Comparison of ENCODE assay signal across 1 cellular context in genomic region chr4:1752284-1753041, GRCh38.
TF ChIP-seq lines count a peak whose summit lies in the region.

No MANE protein-coding gene starts in this region.

TF ChIP-seq in HepG2, 621 proteins besides CTCF, POLR2A, EP300 and RAD21 (continued from another document and continues in another):
- TF ChIP-seq TCF7L2 (IDR thresholded peaks at IDR 0.05; ENCODE audit: low read depth, low read length) (no peak), MTA3 (CRISPR knock-in tag; IDR thresholded peaks at IDR 0.05) (no peak), ZFYVE20 (CRISPR knock-in tag; IDR thresholded peaks at IDR 0.05; ENCODE audit: borderline replicate concordance, low read depth) (no peak), HDAC2 (CRISPR knock-in tag; IDR thresholded peaks at IDR 0.05) (peak; percentile 30; the same call in 1 of the 2 replicates), CBX1 (IDR thresholded peaks at IDR 0.05; ENCODE audit: low read depth) (no peak), ZNF235 (CRISPR knock-in tag; IDR thresholded peaks at IDR 0.05; ENCODE audit: borderline replicate concordance) (no peak), SIX4 (CRISPR knock-in tag; IDR thresholded peaks at IDR 0.05) (no peak), ELF1 (CRISPR knock-in tag; IDR thresholded peaks at IDR 0.05) (peak; percentile 14; the same call in 1 of the 2 replicates), ZNF816 (CRISPR knock-in tag; IDR thresholded peaks at IDR 0.05; ENCODE audit: borderline replicate concordance) (no peak), ZNF251 (CRISPR knock-in tag; IDR thresholded peaks at IDR 0.05) (no peak), MXD3 (CRISPR knock-in tag; IDR thresholded peaks at IDR 0.05) (peak; percentile 71), ZNF136 (CRISPR knock-in tag; IDR thresholded peaks at IDR 0.05; ENCODE audit: low read depth) (no peak), REXO4 (CRISPR knock-in tag; IDR thresholded peaks at IDR 0.05; ENCODE audit: borderline replicate concordance) (no peak), ZBTB7B (CRISPR knock-in tag; IDR thresholded peaks at IDR 0.05) (peak; percentile 77; the same call in 1 of the 2 replicates), ZNF646 (CRISPR knock-in tag; IDR thresholded peaks at IDR 0.05) (no peak), SSRP1 (CRISPR knock-in tag; IDR thresholded peaks at IDR 0.05) (no peak), ZNF180 (CRISPR knock-in tag; IDR thresholded peaks at IDR 0.05; ENCODE audit: borderline replicate concordance, low read depth) (no peak), ZSCAN31 (CRISPR knock-in tag; IDR thresholded peaks at IDR 0.05; ENCODE audit: low read depth) (0 out of 2 replicates have a peak, but pooled peaks have one; percentile 14), ZNF724P (CRISPR knock-in tag; IDR thresholded peaks at IDR 0.05; ENCODE audit: borderline replicate concordance) (0 out of 2 replicates have a peak, but pooled peaks have one; percentile 68)
- TF ChIP-seq, protein P1, sequence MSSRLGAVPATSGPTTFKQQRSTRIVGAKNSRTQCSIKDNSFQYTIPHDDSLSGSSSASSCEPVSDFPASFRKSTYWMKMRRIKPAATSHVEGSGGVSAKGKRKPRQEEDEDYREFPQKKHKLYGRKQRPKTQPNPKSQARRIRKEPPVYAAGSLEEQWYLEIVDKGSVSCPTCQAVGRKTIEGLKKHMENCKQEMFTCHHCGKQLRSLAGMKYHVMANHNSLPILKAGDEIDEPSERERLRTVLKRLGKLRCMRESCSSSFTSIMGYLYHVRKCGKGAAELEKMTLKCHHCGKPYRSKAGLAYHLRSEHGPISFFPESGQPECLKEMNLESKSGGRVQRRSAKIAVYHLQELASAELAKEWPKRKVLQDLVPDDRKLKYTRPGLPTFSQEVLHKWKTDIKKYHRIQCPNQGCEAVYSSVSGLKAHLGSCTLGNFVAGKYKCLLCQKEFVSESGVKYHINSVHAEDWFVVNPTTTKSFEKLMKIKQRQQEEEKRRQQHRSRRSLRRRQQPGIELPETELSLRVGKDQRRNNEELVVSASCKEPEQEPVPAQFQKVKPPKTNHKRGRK (CRISPR knock-in tag; IDR thresholded peaks at IDR 0.05), result no peak
- TF ChIP-seq, protein P2, sequence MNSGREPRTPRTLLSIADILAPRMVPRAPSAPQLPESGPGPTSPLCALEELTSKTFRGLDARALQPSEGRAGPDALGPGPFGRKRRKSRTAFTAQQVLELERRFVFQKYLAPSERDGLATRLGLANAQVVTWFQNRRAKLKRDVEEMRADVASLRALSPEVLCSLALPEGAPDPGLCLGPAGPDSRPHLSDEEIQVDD (CRISPR knock-in tag; IDR thresholded peaks at IDR 0.05; ENCODE audit: borderline replicate concordance), result no peak
- TF ChIP-seq, protein P3, sequence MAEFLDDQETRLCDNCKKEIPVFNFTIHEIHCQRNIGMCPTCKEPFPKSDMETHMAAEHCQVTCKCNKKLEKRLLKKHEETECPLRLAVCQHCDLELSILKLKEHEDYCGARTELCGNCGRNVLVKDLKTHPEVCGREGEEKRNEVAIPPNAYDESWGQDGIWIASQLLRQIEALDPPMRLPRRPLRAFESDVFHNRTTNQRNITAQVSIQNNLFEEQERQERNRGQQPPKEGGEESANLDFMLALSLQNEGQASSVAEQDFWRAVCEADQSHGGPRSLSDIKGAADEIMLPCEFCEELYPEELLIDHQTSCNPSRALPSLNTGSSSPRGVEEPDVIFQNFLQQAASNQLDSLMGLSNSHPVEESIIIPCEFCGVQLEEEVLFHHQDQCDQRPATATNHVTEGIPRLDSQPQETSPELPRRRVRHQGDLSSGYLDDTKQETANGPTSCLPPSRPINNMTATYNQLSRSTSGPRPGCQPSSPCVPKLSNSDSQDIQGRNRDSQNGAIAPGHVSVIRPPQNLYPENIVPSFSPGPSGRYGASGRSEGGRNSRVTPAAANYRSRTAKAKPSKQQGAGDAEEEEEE (CRISPR knock-in tag; IDR thresholded peaks at IDR 0.05; ENCODE audit: borderline replicate concordance), result no peak
- TF ChIP-seq, protein P4, sequence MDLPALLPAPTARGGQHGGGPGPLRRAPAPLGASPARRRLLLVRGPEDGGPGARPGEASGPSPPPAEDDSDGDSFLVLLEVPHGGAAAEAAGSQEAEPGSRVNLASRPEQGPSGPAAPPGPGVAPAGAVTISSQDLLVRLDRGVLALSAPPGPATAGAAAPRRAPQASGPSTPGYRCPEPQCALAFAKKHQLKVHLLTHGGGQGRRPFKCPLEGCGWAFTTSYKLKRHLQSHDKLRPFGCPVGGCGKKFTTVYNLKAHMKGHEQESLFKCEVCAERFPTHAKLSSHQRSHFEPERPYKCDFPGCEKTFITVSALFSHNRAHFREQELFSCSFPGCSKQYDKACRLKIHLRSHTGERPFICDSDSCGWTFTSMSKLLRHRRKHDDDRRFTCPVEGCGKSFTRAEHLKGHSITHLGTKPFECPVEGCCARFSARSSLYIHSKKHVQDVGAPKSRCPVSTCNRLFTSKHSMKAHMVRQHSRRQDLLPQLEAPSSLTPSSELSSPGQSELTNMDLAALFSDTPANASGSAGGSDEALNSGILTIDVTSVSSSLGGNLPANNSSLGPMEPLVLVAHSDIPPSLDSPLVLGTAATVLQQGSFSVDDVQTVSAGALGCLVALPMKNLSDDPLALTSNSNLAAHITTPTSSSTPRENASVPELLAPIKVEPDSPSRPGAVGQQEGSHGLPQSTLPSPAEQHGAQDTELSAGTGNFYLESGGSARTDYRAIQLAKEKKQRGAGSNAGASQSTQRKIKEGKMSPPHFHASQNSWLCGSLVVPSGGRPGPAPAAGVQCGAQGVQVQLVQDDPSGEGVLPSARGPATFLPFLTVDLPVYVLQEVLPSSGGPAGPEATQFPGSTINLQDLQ (CRISPR knock-in tag; IDR thresholded peaks at IDR 0.05), result no peak
- TF ChIP-seq, protein P5, sequence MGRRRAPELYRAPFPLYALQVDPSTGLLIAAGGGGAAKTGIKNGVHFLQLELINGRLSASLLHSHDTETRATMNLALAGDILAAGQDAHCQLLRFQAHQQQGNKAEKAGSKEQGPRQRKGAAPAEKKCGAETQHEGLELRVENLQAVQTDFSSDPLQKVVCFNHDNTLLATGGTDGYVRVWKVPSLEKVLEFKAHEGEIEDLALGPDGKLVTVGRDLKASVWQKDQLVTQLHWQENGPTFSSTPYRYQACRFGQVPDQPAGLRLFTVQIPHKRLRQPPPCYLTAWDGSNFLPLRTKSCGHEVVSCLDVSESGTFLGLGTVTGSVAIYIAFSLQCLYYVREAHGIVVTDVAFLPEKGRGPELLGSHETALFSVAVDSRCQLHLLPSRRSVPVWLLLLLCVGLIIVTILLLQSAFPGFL (CRISPR knock-in tag; IDR thresholded peaks at IDR 0.05), result no peak
- TF ChIP-seq, protein P6, sequence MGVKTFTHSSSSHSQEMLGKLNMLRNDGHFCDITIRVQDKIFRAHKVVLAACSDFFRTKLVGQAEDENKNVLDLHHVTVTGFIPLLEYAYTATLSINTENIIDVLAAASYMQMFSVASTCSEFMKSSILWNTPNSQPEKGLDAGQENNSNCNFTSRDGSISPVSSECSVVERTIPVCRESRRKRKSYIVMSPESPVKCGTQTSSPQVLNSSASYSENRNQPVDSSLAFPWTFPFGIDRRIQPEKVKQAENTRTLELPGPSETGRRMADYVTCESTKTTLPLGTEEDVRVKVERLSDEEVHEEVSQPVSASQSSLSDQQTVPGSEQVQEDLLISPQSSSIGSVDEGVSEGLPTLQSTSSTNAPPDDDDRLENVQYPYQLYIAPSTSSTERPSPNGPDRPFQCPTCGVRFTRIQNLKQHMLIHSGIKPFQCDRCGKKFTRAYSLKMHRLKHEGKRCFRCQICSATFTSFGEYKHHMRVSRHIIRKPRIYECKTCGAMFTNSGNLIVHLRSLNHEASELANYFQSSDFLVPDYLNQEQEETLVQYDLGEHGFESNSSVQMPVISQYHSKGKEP (CRISPR knock-in tag; IDR thresholded peaks at IDR 0.05), result no peak
- TF ChIP-seq, protein P7, sequence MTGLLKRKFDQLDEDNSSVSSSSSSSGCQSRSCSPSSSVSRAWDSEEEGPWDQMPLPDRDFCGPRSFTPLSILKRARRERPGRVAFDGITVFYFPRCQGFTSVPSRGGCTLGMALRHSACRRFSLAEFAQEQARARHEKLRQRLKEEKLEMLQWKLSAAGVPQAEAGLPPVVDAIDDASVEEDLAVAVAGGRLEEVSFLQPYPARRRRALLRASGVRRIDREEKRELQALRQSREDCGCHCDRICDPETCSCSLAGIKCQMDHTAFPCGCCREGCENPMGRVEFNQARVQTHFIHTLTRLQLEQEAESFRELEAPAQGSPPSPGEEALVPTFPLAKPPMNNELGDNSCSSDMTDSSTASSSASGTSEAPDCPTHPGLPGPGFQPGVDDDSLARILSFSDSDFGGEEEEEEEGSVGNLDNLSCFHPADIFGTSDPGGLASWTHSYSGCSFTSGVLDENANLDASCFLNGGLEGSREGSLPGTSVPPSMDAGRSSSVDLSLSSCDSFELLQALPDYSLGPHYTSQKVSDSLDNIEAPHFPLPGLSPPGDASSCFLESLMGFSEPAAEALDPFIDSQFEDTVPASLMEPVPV (CRISPR knock-in tag; IDR thresholded peaks at IDR 0.05), result peak; percentile 58
- TF ChIP-seq, protein P8, sequence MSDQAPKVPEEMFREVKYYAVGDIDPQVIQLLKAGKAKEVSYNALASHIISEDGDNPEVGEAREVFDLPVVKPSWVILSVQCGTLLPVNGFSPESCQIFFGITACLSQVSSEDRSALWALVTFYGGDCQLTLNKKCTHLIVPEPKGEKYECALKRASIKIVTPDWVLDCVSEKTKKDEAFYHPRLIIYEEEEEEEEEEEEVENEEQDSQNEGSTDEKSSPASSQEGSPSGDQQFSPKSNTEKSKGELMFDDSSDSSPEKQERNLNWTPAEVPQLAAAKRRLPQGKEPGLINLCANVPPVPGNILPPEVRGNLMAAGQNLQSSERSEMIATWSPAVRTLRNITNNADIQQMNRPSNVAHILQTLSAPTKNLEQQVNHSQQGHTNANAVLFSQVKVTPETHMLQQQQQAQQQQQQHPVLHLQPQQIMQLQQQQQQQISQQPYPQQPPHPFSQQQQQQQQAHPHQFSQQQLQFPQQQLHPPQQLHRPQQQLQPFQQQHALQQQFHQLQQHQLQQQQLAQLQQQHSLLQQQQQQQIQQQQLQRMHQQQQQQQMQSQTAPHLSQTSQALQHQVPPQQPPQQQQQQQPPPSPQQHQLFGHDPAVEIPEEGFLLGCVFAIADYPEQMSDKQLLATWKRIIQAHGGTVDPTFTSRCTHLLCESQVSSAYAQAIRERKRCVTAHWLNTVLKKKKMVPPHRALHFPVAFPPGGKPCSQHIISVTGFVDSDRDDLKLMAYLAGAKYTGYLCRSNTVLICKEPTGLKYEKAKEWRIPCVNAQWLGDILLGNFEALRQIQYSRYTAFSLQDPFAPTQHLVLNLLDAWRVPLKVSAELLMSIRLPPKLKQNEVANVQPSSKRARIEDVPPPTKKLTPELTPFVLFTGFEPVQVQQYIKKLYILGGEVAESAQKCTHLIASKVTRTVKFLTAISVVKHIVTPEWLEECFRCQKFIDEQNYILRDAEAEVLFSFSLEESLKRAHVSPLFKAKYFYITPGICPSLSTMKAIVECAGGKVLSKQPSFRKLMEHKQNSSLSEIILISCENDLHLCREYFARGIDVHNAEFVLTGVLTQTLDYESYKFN (CRISPR knock-in tag; conservative IDR thresholded peaks at IDR 0.05), result peak; percentile 33; the same call in 1 of the 2 replicates
